10 cellular contexts compared by ENCODE assay signal in the genomic region with DNA sequence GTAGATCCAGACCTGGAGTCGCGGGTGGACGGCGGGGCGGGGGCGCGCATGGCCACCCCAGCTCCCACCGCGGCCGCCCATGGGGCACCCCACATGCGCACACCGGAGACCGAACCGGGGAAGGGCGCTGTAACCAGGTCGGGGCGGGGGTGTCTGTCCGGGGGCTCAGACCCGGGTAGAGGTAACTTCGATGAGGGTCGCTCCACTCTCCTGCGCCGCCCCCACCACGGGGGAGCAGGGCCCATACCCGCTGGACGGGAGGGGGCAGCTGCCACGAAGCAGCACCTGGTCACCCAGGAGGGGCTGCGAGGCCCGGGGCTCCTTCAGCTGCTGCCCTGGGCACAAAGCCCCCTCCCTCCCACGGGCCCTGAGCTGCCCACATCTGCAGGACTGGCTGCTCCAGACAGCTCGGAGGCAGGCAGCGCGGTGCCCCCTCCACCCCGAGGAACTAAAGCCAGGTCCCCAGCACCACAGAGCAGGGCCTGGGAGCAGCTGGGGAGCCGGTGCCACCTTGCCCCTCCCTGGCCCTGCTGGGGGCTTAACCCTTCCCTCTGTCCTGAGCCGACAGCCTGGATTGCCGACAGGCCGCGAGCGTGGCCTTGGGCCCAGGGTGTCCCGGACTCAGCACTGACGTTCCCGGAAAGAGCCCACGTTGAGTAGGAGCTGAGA. TPM values are rescaled to one million over a fixed set of nuclear protein-coding genes. Genes with fewer than 3 reads are reported as not detected.
DNase-seq lines count a peak whose midpoint lies in the region; ATAC-seq, FAIRE-seq and TF ChIP-seq lines count a peak whose summit lies in the region.
"Not testable (repeated sequence)": the region's sequence is repeated elsewhere in the genome, so short reads cannot be mapped to it uniquely, and the experiment has no call there.
"Had no signal": no experiment of that assay in that cellular context is flagged by ENCODE, and none has a peak within 500 bp of the region (broad histone marks: within the 10 kb centered on the region; RNA-seq: fewer than 3 reads in every experiment).

No MANE protein-coding gene starts in this region.

- not testable (repeated sequence) for H3K4me1 ChIP-seq in SJSA1 (replicated peaks); esophagus (ENCODE audit: control insufficient read depth in 2 of 2, insufficient read depth in 2 of 2, low read length in 1 of 2); prostate gland (replicated peaks)
- H3K4me1 ChIP-seq in upper lobe of left lung = peaks cover 20 to 42% (median 28%) of the 10 kb centered on the region in 4 donors

- H3K9me3 ChIP-seq in SJSA1 (replicated peaks); esophagus (ENCODE audit: control insufficient read depth in 2 of 2, insufficient read depth in 1 of 2, low read depth in 1 of 2, low read length in 1 of 2); prostate gland; upper lobe of left lung: not testable (repeated sequence)

- peak; percentile 88 for FAIRE-seq in GM12891 (lab: Jason Lieb, UNC)

- H3K4me3 ChIP-seq in SJSA1 (peak overlapping the region; percentile 36), esophagus (ENCODE audit: low read depth in 1 of 2, low read length in 2 of 2) (peak overlapping the region; percentile 62 to 85), lower leg skin (ENCODE audit: low read depth, poor library complexity, severe bottlenecking) (peak overlapping the region; percentile 36), prostate gland (peak overlapping the region; percentile 66 to 69), upper lobe of left lung (peak overlapping the region; percentile 59 to 76 (median 63))

- TF ChIP-seq POLR2A in GM12891 (IDR thresholded peaks at IDR 0.05; ENCODE audit: low read depth, low read length); lower leg skin (IDR thresholded peaks at IDR 0.05); prostate gland (IDR thresholded peaks at IDR 0.05); upper lobe of left lung (IDR thresholded peaks at IDR 0.05): not testable (repeated sequence)

- peak overlapping the region; percentile 93 for H3K27ac Mint-ChIP-seq in activated naive CD8-positive, alpha-beta T cell treated with anti-CD3 and anti-CD28 coated beads, Interleukin-2, amount 10 ng/mL, durations not matched to agents 7 days and 5 days

- not testable (repeated sequence) for H3K27me3 ChIP-seq in SJSA1 (replicated peaks); esophagus (ENCODE audit: control insufficient read depth in 1 of 2, insufficient read depth in 2 of 2, low read length in 2 of 2); prostate gland (replicated peaks; ENCODE audit: insufficient read depth); upper lobe of left lung

- peaks cover 23% of the 10 kb centered on the region for H3K4me1 Mint-ChIP-seq in activated naive CD8-positive, alpha-beta T cell treated with anti-CD3 and anti-CD28 coated beads, Interleukin-2, amount 10 ng/mL, durations not matched to agents 7 days and 5 days

- TF ChIP-seq EP300 in upper lobe of left lung (IDR thresholded peaks at IDR 0.05) = not testable (repeated sequence)

- not testable (repeated sequence) for H3K27ac ChIP-seq in SJSA1
- H3K27ac ChIP-seq in esophagus (ENCODE audit: low read depth in 2 of 2, low read length in 1 of 2) (peak overlapping the region; percentile 79 to 87), prostate gland (peak overlapping the region; percentile 97 to 98), upper lobe of left lung (peak overlapping the region; percentile 91 to 99 (median 97))

- not testable (repeated sequence) for H3K27me3 Mint-ChIP-seq in activated naive CD8-positive, alpha-beta T cell treated with anti-CD3 and anti-CD28 coated beads, Interleukin-2, amount 10 ng/mL, durations not matched to agents 7 days and 5 days

- H3K36me3 ChIP-seq in SJSA1; esophagus (ENCODE audit: control insufficient read depth in 2 of 2, insufficient read depth in 2 of 2, low read length in 1 of 2); prostate gland; upper lobe of left lung: not testable (repeated sequence)

- H3K4me3 Mint-ChIP-seq in activated naive CD8-positive, alpha-beta T cell treated with anti-CD3 and anti-CD28 coated beads, Interleukin-2, amount 10 ng/mL, durations not matched to agents 7 days and 5 days = peak overlapping the region; percentile 84

- peak; percentile 5 for ATAC-seq in HG02973 (IDR thresholded peaks at IDR 0.05; ENCODE audit: unreplicated experiment)
- ATAC-seq in activated naive CD8-positive, alpha-beta T cell treated with anti-CD3 and anti-CD28 coated beads, Interleukin-2, amount 10 ng/mL, durations not matched to agents 7 days and 5 days (ENCODE audit: low read depth) = peak; percentile 14
- peak; percentile 49 to 67 for ATAC-seq in upper lobe of left lung (ENCODE audit: low FRiP score in 2 of 2)

- TF ChIP-seq CTCF in lower leg skin (IDR thresholded peaks at IDR 0.05); prostate gland (IDR thresholded peaks at IDR 0.05); upper lobe of left lung (IDR thresholded peaks at IDR 0.05): not testable (repeated sequence)

- not testable (repeated sequence) for H3K9me3 Mint-ChIP-seq in activated naive CD8-positive, alpha-beta T cell treated with anti-CD3 and anti-CD28 coated beads, Interleukin-2, amount 10 ng/mL, durations not matched to agents 7 days and 5 days

- POLR2A ChIA-PET in activated naive CD8-positive, alpha-beta T cell treated with anti-CD3 and anti-CD28 coated beads, Interleukin-2, amount 10 ng/mL, durations not matched to agents 7 days and 5 days (lab: Charles Lee) = interaction anchor here (1.2 to 3.2 kb wide), 8 partner anchors 9 to 500 kb away, joined by 3 to 45 read pairs (median 10); partner anchors contain the start of gene IFITM2

- WGBS in esophagus, 2 donors = 0 to 1% methylated on average over 15 to 21 of the region's 44 CpGs
- no CpG with 5 or more reads among the region's 44 CpGs for WGBS in lower leg skin, 2 donors
- WGBS in prostate gland = under 1% methylated on average over 20 of the region's 44 CpGs
- WGBS in upper lobe of left lung, 2 donors = 10% methylated on average over 2 of the region's 44 CpGs; no CpG with 5 or more reads in 1 of the 2 donors

- DNase-seq in GM12891 (ENCODE audit: insufficient read length, low spot score); SJSA1 (ENCODE audit: low read depth in 1 of 2, low spot score in 2 of 2); lower leg skin (ENCODE audit: low spot score in 2 of 2); prostate gland (ENCODE audit: low spot score): not testable (repeated sequence)
- peak; percentile 73 for DNase-seq in activated naive CD8-positive, alpha-beta T cell treated with anti-CD3 and anti-CD28 coated beads, Interleukin-2, amount 10 ng/mL, durations not matched to agents 7 days and 5 days
- peak; percentile 28 to 89 for DNase-seq in upper lobe of left lung

- peaks cover 41% of the 10 kb centered on the region for H3K36me3 Mint-ChIP-seq in activated naive CD8-positive, alpha-beta T cell treated with anti-CD3 and anti-CD28 coated beads, Interleukin-2, amount 10 ng/mL, durations not matched to agents 7 days and 5 days

- intact Hi-C loops in lower leg skin (cut with DNase I; ENCODE audit: low total_unique reads); prostate gland (cut with DNase I): not testable (repeated sequence)

RNA-seq across cellular contexts. Expression of gene IFITM3, which starts 1.7 kb away (rescaled TPM):
- 18.7 TPM for polyA plus RNA-seq in GM12891 (2012; ENCODE audit: low read depth, missing spikeins)
- 43.5 and 63.1 TPM in 2 replicates for total RNA-seq in SJSA1 (2014; rRNA removed; shearing (Covaris generic))
- 100 to 1,000 TPM; 258 to 267 TPM for total RNA-seq in activated naive CD8-positive, alpha-beta T cell treated with anti-CD3 and anti-CD28 coated beads, Interleukin-2, amount 10 ng/mL, durations not matched to agents 7 days and 5 days
- 100 to 1,000 TPM; 243 to 450 TPM for polyA plus RNA-seq in esophagus
- total RNA-seq in lower leg skin (100 to 1,000 TPM in 1 of 4 donors, 10 to 100 TPM in 3; 39.6 to 124 (median 84.2) TPM), prostate gland (100 to 1,000 TPM; 123 to 477 TPM), upper lobe of left lung (100 to 1,000 TPM; 132 to 860 (median 360) TPM)
- polyA plus RNA-seq: neural cell had no signal

RNA-seq across cellular contexts. Expression of gene IFITM1, which starts 5.1 kb away (rescaled TPM):
- 413 TPM for polyA plus RNA-seq in GM12891 (2012; ENCODE audit: low read depth, missing spikeins)
- total RNA-seq in SJSA1 (2014; rRNA removed; shearing (Covaris generic)) = 0.37 TPM in 1 of 2 replicates, not detected in the other
- 1,000 to 10,000 TPM; 1,182 to 1,374 TPM for total RNA-seq in activated naive CD8-positive, alpha-beta T cell treated with anti-CD3 and anti-CD28 coated beads, Interleukin-2, amount 10 ng/mL, durations not matched to agents 7 days and 5 days
- 100 to 1,000 TPM in 1 of 2 donors, 10 to 100 TPM in 1; 48.2 to 112 TPM for polyA plus RNA-seq in esophagus
- total RNA-seq in lower leg skin (100 to 1,000 TPM in 1 of 4 donors, 10 to 100 TPM in 3; 44.2 to 114 (median 65.4) TPM), prostate gland (100 to 1,000 TPM in 1 of 2 donors, 10 to 100 TPM in 1; 73.9 to 182 TPM), upper lobe of left lung (100 to 1,000 TPM in 1 of 6 donors, 10 to 100 TPM in 5; 16.8 to 119 (median 74.5) TPM)

RNA-seq across cellular contexts. Expression of gene IFITM2, which starts 11.3 kb away (rescaled TPM):
- polyA plus RNA-seq in GM12891 (2012; ENCODE audit: low read depth, missing spikeins) = 486 TPM
- 6.0 and 16.3 TPM in 2 replicates for total RNA-seq in SJSA1 (2014; rRNA removed; shearing (Covaris generic))
- 1,000 to 10,000 TPM; 1,890 to 1,949 TPM for total RNA-seq in activated naive CD8-positive, alpha-beta T cell treated with anti-CD3 and anti-CD28 coated beads, Interleukin-2, amount 10 ng/mL, durations not matched to agents 7 days and 5 days
- polyA plus RNA-seq in esophagus = 100 to 1,000 TPM in 1 of 2 donors, 10 to 100 TPM in 1; 72.3 to 165 TPM
- 10 to 100 TPM; 22.2 to 99.4 (median 52.9) TPM for total RNA-seq in lower leg skin
- total RNA-seq in prostate gland = 100 to 1,000 TPM in 1 of 2 donors, 10 to 100 TPM in 1; 96.6 to 149 TPM
- total RNA-seq in upper lobe of left lung = 100 to 1,000 TPM; 113 to 704 (median 271) TPM
- polyA plus RNA-seq: neural cell had no signal

RNA-seq across cellular contexts. Expression of gene IFITM5, which starts 19.6 kb away (rescaled TPM):
- polyA plus RNA-seq in GM12891 (2012; ENCODE audit: low read depth, missing spikeins) = not detected
- not detected in 2 replicates for total RNA-seq in SJSA1 (2014; rRNA removed; shearing (Covaris generic))
- not detected for total RNA-seq in activated naive CD8-positive, alpha-beta T cell treated with anti-CD3 and anti-CD28 coated beads, Interleukin-2, amount 10 ng/mL, durations not matched to agents 7 days and 5 days
- polyA plus RNA-seq in esophagus = not detected
- not detected for total RNA-seq in lower leg skin
- not detected for total RNA-seq in prostate gland
- total RNA-seq in upper lobe of left lung = not detected
- total RNA-seq: HT-29 had no signal
- polyA plus RNA-seq: neural cell had no signal

RNA-seq across cellular contexts. Expression of gene PGGHG, which starts 30.0 kb away (rescaled TPM):
- 19.3 TPM for polyA plus RNA-seq in GM12891 (2012; ENCODE audit: low read depth, missing spikeins)
- 2.1 and 4.6 TPM in 2 replicates for total RNA-seq in SJSA1 (2014; rRNA removed; shearing (Covaris generic))
- 100 to 1,000 TPM; 641 to 664 TPM for total RNA-seq in activated naive CD8-positive, alpha-beta T cell treated with anti-CD3 and anti-CD28 coated beads, Interleukin-2, amount 10 ng/mL, durations not matched to agents 7 days and 5 days
- polyA plus RNA-seq in esophagus = 10 to 100 TPM; 10.3 to 38.9 TPM
- total RNA-seq in lower leg skin (1 to 10 TPM; 4.0 to 7.7 (median 6.9) TPM), prostate gland (10 to 100 TPM; 18.4 to 63.1 TPM), upper lobe of left lung (100 to 1,000 TPM in 2 of 6 donors, 10 to 100 TPM in 4; 34.1 to 535 (median 65.2) TPM)

Comparison
In these comparisons a context has a peak if more than half of its experiments do, and no peak if none do; other contexts are left out.
1. ATAC-seq: peak in every context shown above with its lines; median percentile 58 in upper lobe of left lung; 14 in activated naive CD8-positive, alpha-beta T cell treated with anti-CD3 and anti-CD28 coated beads, Interleukin-2, amount 10 ng/mL, durations not matched to agents 7 days and 5 days; 5 in HG02973.
2. RNA of gene IFITM1, which starts 5.1 kb away (total RNA-seq): 1,182 to 1,374 TPM in activated naive CD8-positive, alpha-beta T cell treated with anti-CD3 and anti-CD28 coated beads, Interleukin-2, amount 10 ng/mL, durations not matched to agents 7 days and 5 days, 73.9 to 182 TPM in prostate gland, 44.2 to 114 TPM in lower leg skin and 16.8 to 119 TPM in upper lobe of left lung; 0.37 TPM in SJSA1; every median in the first group is over 10 times any median in the second.
3. Peak in every context shown above with its lines, with median percentiles within 50 percentile points of each other: H3K4me3 ChIP-seq.